ENCODE assay signal across 9 cellular contexts in genomic region chr4:37648084-37648817, GRCh38. TPM values are rescaled to one million over a fixed set of nuclear protein-coding genes. Genes with fewer than 3 reads are reported as not detected.
DNase-seq lines count a peak whose midpoint lies in the region; ATAC-seq, FAIRE-seq and TF ChIP-seq lines count a peak whose summit lies in the region.
"Had no signal": no experiment of that assay in that cellular context is flagged by ENCODE, and none has a peak within 500 bp of the region (broad histone marks: within the 10 kb centered on the region; RNA-seq: fewer than 3 reads in every experiment).

No MANE protein-coding gene starts in this region.

- peak; percentile 77 for DNase-seq in HCT116 (ENCODE audit: low read depth, low spot score)
- peak; percentile 82 for DNase-seq in RCC 7860 (ENCODE audit: low spot score)
- DNase-seq in foreskin fibroblast = peak; percentile 94 to 97
- no peak for DNase-seq in NCI-H526 treated with DMSO at 0.1 percent for 48 hours (lab: John Stamatoyannopoulos, UW)
- DNase-seq in NCI-H1436 (lab: John Stamatoyannopoulos, UW) = no peak

- TF ChIP-seq RAD21 in HCT116 (IDR thresholded peaks at IDR 0.05; ENCODE audit: low read depth) = peak; percentile 31

- FAIRE-seq in RCC 7860 (lab: Jason Lieb, UNC) = peak; percentile 84

- H3K4me2 ChIP-seq in HCT116 (ENCODE audit: low read length) (peak overlapping the region; percentile 74), skeletal muscle satellite cell (ENCODE audit: low read length) (peak overlapping the region; percentile 71)

- ATAC-seq in HCT116 (peak; percentile 96), GM19452 (IDR thresholded peaks at IDR 0.05; ENCODE audit: unreplicated experiment) (no peak), GM21423 (IDR thresholded peaks at IDR 0.05; ENCODE audit: unreplicated experiment) (no peak)

- H3K9ac ChIP-seq in HCT116 (ENCODE audit: low read length) (peak overlapping the region; percentile 32), skeletal muscle satellite cell (ENCODE audit: low read depth, low read length) (no peak overlapping the region)

- POLR2A ChIA-PET in HCT116 (lab: Charles Lee) = no interaction called here

- TF ChIP-seq POLR2A in HCT116 (IDR thresholded peaks at IDR 0.05; ENCODE audit: borderline replicate concordance, extremely low read depth, insufficient read depth, insufficient read length) = no peak

- H3K36me3 ChIP-seq in HCT116 (ENCODE audit: control insufficient read depth in 1 of 2, insufficient read depth in 2 of 2, low read length in 2 of 2) = peaks cover 2 to 9% of the 10 kb centered on the region in 2 experiments; a peak in 1 of 4 replicates
- H3K36me3 ChIP-seq in skeletal muscle satellite cell (ENCODE audit: insufficient read depth, low read length) = no peaks in the 10 kb centered on the region

- no peaks in the 10 kb centered on the region; the same call in 1 of the 2 replicates for H3K79me2 ChIP-seq in HCT116 (ENCODE audit: insufficient read depth, low read length)

- no peaks in the 10 kb centered on the region for H3K27me3 ChIP-seq in HCT116 (ENCODE audit: insufficient read depth, low read length)
- no peaks in the 10 kb centered on the region for H3K27me3 ChIP-seq in skeletal muscle satellite cell (ENCODE audit: control insufficient read depth, insufficient read depth, low read length)

- no peaks in the 10 kb centered on the region for H3K9me3 ChIP-seq in HCT116 (ENCODE audit: control insufficient read depth in 1 of 2, insufficient read depth in 1 of 2, low read depth in 1 of 2, low read length in 2 of 2)
- no peaks in the 10 kb centered on the region for H3K9me3 ChIP-seq in skeletal muscle satellite cell (replicated peaks; ENCODE audit: low read length)
- H3K9me3 ChIP-seq: thoracic aorta had no signal

- H3K4me1 ChIP-seq in HCT116 (ENCODE audit: control insufficient read depth in 1 of 2, insufficient read depth in 2 of 2, low read length in 2 of 2) (peaks cover 17 to 39% of the 10 kb centered on the region in 2 experiments), skeletal muscle satellite cell (ENCODE audit: control insufficient read depth, insufficient read depth, low read length) (peaks cover 30% of the 10 kb centered on the region)

- no TSS peak for BruUV-seq in HCT116 (replicated peaks; lab: Mats Ljungman, UMichigan)

- CTCF ChIA-PET in HCT116 (lab: Charles Lee) = no interaction called here

- RAD21 ChIA-PET in HCT116 (lab: Charles Lee; ENCODE audit: low non-redundant PET in 1 of 2, low total read pairs in 2 of 2, uncharacterized antibody in 2 of 2, unreplicated experiment in 2 of 2) = no interaction called here

- peak overlapping the region in 1 of 2 experiments; percentile 32; a peak in 2 of 4 replicates for H3K4me3 ChIP-seq in HCT116 (replicated peaks in 1 of 2; ENCODE audit: low read depth in 1 of 2, low read length in 2 of 2)
- peak overlapping the region; percentile 4 to 6 for H3K4me3 ChIP-seq in foreskin fibroblast (ENCODE audit: low read depth in 1 of 2, low read length in 2 of 2)
- H3K4me3 ChIP-seq in skeletal muscle satellite cell (ENCODE audit: low read length) = peak overlapping the region; percentile 33
- H3K4me3 ChIP-seq: thoracic aorta had no signal

- peak overlapping the region; percentile 16; the same call in 1 of the 2 replicates for H3K27ac ChIP-seq in HCT116 (ENCODE audit: low read depth, low read length)
- H3K27ac ChIP-seq: thoracic aorta had no signal

- TF ChIP-seq CTCF in HCT116 (IDR thresholded peaks at IDR 0.05 in 2 of 3, conservative IDR thresholded peaks at IDR 0.05 in 1 of 3; ENCODE audit: borderline replicate concordance in 1 of 3, insufficient read depth in 1 of 3, low read depth in 2 of 3, low read length in 2 of 3) = no peak
- TF ChIP-seq CTCF in foreskin fibroblast (IDR thresholded peaks at IDR 0.05; ENCODE audit: low read depth, low read length) = no peak

- no peak overlapping the region for H2AFZ ChIP-seq in HCT116 (ENCODE audit: low read depth, low read length, poor library complexity, severe bottlenecking)

- intact Hi-C loops in HCT116 (cut with micrococcal nuclease) = loop anchor here (1.0 to 5.0 kb wide), 2 partner anchors 18 to 46 kb away; no protein-coding TSS in a partner anchor

- no peaks in the 10 kb centered on the region for H3K9me2 ChIP-seq in HCT116 (ENCODE audit: insufficient read depth)

- no peaks in the 10 kb centered on the region for H4K20me1 ChIP-seq in HCT116 (ENCODE audit: insufficient read depth)

TF ChIP-seq in HCT116, 20 proteins besides CTCF, POLR2A, EP300 and RAD21:
- peak; percentile 79 for TF ChIP-seq MAX (IDR thresholded peaks at IDR 0.05)
- TF ChIP-seq ZNF274 (IDR thresholded peaks at IDR 0.05; ENCODE audit: low read depth, low read length) = no peak
- TF ChIP-seq TCF7L2 (IDR thresholded peaks at IDR 0.05; ENCODE audit: borderline replicate concordance, extremely low read depth, insufficient read depth, insufficient read length) = peak; percentile 59
- TF ChIP-seq REST (IDR thresholded peaks at IDR 0.05; ENCODE audit: low read depth) = no peak
- TF ChIP-seq ELF1 (IDR thresholded peaks at IDR 0.05; ENCODE audit: borderline replicate concordance, low read depth) = no peak; the same call in 1 of the 2 replicates
- TF ChIP-seq SP1 (IDR thresholded peaks at IDR 0.05; ENCODE audit: low read depth) = peak; percentile 93
- TF ChIP-seq ATF3 (IDR thresholded peaks at IDR 0.05) = no peak
- TF ChIP-seq YY1 (IDR thresholded peaks at IDR 0.05; ENCODE audit: extremely low read depth, insufficient replicate concordance, low read depth, low read length) = no peak
- TF ChIP-seq EGR1 (IDR thresholded peaks at IDR 0.05; ENCODE audit: low read depth) = peak; percentile 47
- peak; percentile 94 for TF ChIP-seq JUND (IDR thresholded peaks at IDR 0.05)
- TF ChIP-seq EZH2 (IDR thresholded peaks at IDR 0.05) = no peak
- TF ChIP-seq ZFX (IDR thresholded peaks at IDR 0.05) = no peak
- peak; percentile 76; the same call in 1 of the 2 replicates for TF ChIP-seq SIN3A (IDR thresholded peaks at IDR 0.05; ENCODE audit: low read depth)
- TF ChIP-seq EZH2phosphoT487 (IDR thresholded peaks at IDR 0.05; ENCODE audit: borderline replicate concordance) = no peak
- TF ChIP-seq ZBTB33 (IDR thresholded peaks at IDR 0.05; ENCODE audit: extremely low read depth, insufficient replicate concordance, low read length) = no peak
- peak; percentile 44; the same call in 1 of the 2 replicates for TF ChIP-seq POLR2AphosphoS5 (IDR thresholded peaks at IDR 0.05; ENCODE audit: low read depth, low read length)
- peak; percentile 76 for TF ChIP-seq CEBPB (IDR thresholded peaks at IDR 0.05; ENCODE audit: low read depth)
- TF ChIP-seq SRF (IDR thresholded peaks at IDR 0.05; ENCODE audit: low read depth) = peak; percentile 38; the same call in 1 of the 2 replicates
- peak; percentile 89 for TF ChIP-seq FOSL1 (IDR thresholded peaks at IDR 0.05; ENCODE audit: low read depth)
- TF ChIP-seq CBX3 (IDR thresholded peaks at IDR 0.05; ENCODE audit: low read depth) = peak; percentile 98

RNA-seq across cellular contexts. Expression of gene RELL1, which starts 37.9 kb away (rescaled TPM):
- total RNA-seq in HCT116 (2021; ENCODE audit: unreplicated experiment) = 30.2 TPM
- 13.3 and 14.6 TPM in 2 replicates for polyA plus RNA-seq in HCT116 (2012)
- total RNA-seq in skeletal muscle satellite cell (2012; rRNA removed) = 39.8 and 43.2 TPM in 2 replicates

Comparison
In these comparisons a context has a peak if more than half of its experiments do, and no peak if none do; other contexts are left out.
1. DNase-seq: peak in HCT116 (single experiment), RCC 7860 (single experiment) and foreskin fibroblast (2 of 2); none in NCI-H526 treated with DMSO at 0.1 percent for 48 hours (single experiment) and NCI-H1436 (single experiment).